ENCODE assay signal across 16 cellular contexts in the genomic region with DNA sequence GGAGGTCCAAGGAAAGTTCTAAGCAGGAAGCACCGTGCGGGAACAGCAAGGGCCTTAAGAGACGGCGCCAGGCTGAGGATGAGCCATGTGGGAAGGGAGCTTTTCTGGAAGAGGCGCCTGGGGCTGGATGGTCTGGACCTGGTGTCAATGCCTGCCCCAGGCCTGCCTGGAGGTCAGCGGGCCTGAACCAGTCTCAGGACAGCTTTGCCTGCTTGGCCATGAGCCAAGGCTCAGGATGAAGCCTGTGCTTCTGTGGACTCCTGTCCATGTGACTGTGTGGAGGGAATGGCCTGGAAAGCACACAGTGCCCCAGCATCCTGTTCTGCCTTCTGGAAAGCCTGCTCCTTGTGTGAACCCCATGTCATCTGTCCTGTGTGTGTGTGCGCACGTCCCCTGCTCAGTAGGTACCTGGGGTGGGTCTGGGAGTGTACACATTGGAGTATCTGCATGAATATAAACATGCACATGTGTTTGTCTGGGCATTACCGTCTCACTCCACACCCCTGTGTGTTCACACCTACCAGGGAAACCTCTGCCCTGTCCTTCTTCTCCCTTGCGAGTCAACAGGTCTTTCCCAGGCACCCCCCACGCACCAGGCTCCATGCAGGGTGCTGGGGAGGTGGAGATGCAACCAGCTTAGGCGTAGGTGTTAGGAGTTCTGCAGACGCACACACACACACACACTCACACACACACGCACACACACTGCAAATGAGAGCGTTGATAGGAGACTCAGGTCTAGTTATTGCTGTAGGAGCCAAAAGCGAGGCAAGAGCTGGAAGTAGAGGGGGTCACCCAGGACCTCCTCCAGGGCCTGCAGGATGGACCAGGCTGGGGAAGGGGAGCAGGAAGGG. TPM values are rescaled to one million over a fixed set of nuclear protein-coding genes. Genes with fewer than 3 reads are reported as not detected.
DNase-seq lines count a peak whose midpoint lies in the region; ATAC-seq and TF ChIP-seq lines count a peak whose summit lies in the region.
"Had no signal": no experiment of that assay in that cellular context is flagged by ENCODE, and none has a peak within 500 bp of the region (broad histone marks: within the 10 kb centered on the region; RNA-seq: fewer than 3 reads in every experiment).

No MANE protein-coding gene starts in this region.

- H3K79me2 ChIP-seq in neural progenitor cell (ENCODE audit: low read depth), result peaks cover 40% of the 10 kb centered on the region

- CTCF ChIA-PET in A673 (lab: Charles Lee) (no interaction called here), T-cell (lab: Charles Lee) (no interaction called here), GM10248 (lab: Yijun Ruan, JAX) (interaction anchor here (1.0 to 3.0 kb wide), 6 partner anchors 7 to 130 kb away, joined by 3 to 10 read pairs (median 4); no protein-coding TSS in a partner anchor)

- intact Hi-C loops in A673 (cut with micrococcal nuclease; ENCODE audit: unreplicated experiment) (no loop called here), left cardiac atrium (cut with DNase I) (no loop called here)

- H3K27me3 Mint-ChIP-seq in neural progenitor cell (ENCODE audit: insufficient read depth, low read depth), result peaks cover 2% of the 10 kb centered on the region
- peaks cover 5 to 29% of the 10 kb centered on the region in 2 donors for H3K27me3 Mint-ChIP-seq in T-cell

- H3K36me3 Mint-ChIP-seq in neural progenitor cell, result peaks cover 11% of the 10 kb centered on the region
- H3K36me3 Mint-ChIP-seq in T-cell, result no peaks in the 10 kb centered on the region

- no peaks in the 10 kb centered on the region for H3F3A ChIP-seq in neural progenitor cell (ENCODE audit: low read depth)

- H3K4me1 Mint-ChIP-seq in neural progenitor cell (peaks cover 27% of the 10 kb centered on the region), T-cell (no peaks in the 10 kb centered on the region)

- no peak overlapping the region for H3K4me2 ChIP-seq in neural progenitor cell
- H3K4me2 ChIP-seq: PC-9 had no signal

- H3K4me1 ChIP-seq in A673 (ENCODE audit: insufficient read depth, low read length, poor library complexity, severe bottlenecking) (peaks cover 30% of the 10 kb centered on the region), neural progenitor cell (no peaks in the 10 kb centered on the region)
- H3K4me1 ChIP-seq: HAP-1 had no signal

- no peaks in the 10 kb centered on the region for H3K9me3 Mint-ChIP-seq in neural progenitor cell
- H3K9me3 Mint-ChIP-seq in T-cell, result no peaks in the 10 kb centered on the region

- no TSS peak for BruUV-seq in A673 (replicated peaks; lab: Mats Ljungman, UMichigan)

- peaks cover 82% of the 10 kb centered on the region for H4K20me1 ChIP-seq in neural progenitor cell (ENCODE audit: low read depth)

- H3K4me3 ChIP-seq in A673 (ENCODE audit: low read depth, low read length, poor library complexity, severe bottlenecking) (no peak overlapping the region), neural progenitor cell (no peak overlapping the region)
- H3K4me3 ChIP-seq: HAP-1, PC-9, psoas muscle had no signal

- ATAC-seq in SK-N-SH treated with all-trans-retinoic acid at 6 μM for 48 hours, result peak; percentile 49
- peak; percentile 32 to 36 for ATAC-seq in left cardiac atrium
- ATAC-seq in T-cell (replicated peaks in 1 of 4), result no peak

- H3K9ac ChIP-seq in neural progenitor cell, result no peak overlapping the region

- H3K4me3 Mint-ChIP-seq in neural progenitor cell (no peak overlapping the region), T-cell (no peak overlapping the region)

- peak overlapping the region; percentile 80 for H3K27ac Mint-ChIP-seq in neural progenitor cell
- no peak overlapping the region for H3K27ac Mint-ChIP-seq in T-cell

- H3K27ac ChIP-seq in A673 (ENCODE audit: low read depth, low read length, poor library complexity, severe bottlenecking), result peak overlapping the region; percentile 25
- no peak overlapping the region for H3K27ac ChIP-seq in neural progenitor cell
- H3K27ac ChIP-seq: PC-9 had no signal

- POLR2A ChIA-PET in A673 (lab: Charles Lee; ENCODE audit: low non-redundant PET), result interaction anchor here (0.9 kb wide), 1 partner anchor 45 kb away, joined by 4 read pairs; no protein-coding TSS in a partner anchor
- POLR2A ChIA-PET in T-cell (lab: Charles Lee), result no interaction called here
- POLR2A ChIA-PET in GM10248 (lab: Yijun Ruan, JAX), result no interaction called here

- DNase-seq in A673 (ENCODE audit: low spot score) (no peak), left cardiac atrium (no peak), neural progenitor cell (ENCODE audit: low spot score) (no peak), T-cell (no peak), GM20000 (ENCODE audit: low spot score) (no peak), GM10248 (ENCODE audit: extremely low spot score) (no peak), GM19238 (ENCODE audit: insufficient read length, low spot score) (no peak)
- DNase-seq: activated effector memory CD4-positive, alpha-beta T cell treated with Interleukin-2 at 50 U/mL for 16 hours; effector memory CD4-positive, alpha-beta T cell; KBM-7; NCI-H1417 treated with DMSO at 0.1 percent for 48 hours; NCI-H510A treated with DMSO at 0.1 percent for 48 hours; PC-9 had no signal

- TF ChIP-seq CTCF in A673 (conservative IDR thresholded peaks at IDR 0.05; ENCODE audit: low read depth, low read length) (no peak), neural progenitor cell (IDR thresholded peaks at IDR 0.05) (no peak), GM20000 (IDR thresholded peaks at IDR 0.05; ENCODE audit: extremely low read depth, missing control alignments) (no peak), GM10248 (IDR thresholded peaks at IDR 0.05; ENCODE audit: control extremely low read depth, extremely low read depth, low read depth, missing control alignments) (no peak)

- H3K9me3 ChIP-seq in A673 (ENCODE audit: low read depth, low read length, poor library complexity, severe bottlenecking), result no peaks in the 10 kb centered on the region
- no peaks in the 10 kb centered on the region for H3K9me3 ChIP-seq in neural progenitor cell (ENCODE audit: low read depth)
- H3K9me3 ChIP-seq: HAP-1, psoas muscle had no signal

- H3K36me3 ChIP-seq in A673 (ENCODE audit: insufficient read depth, low read length, poor library complexity, severe bottlenecking) (peaks cover 14% of the 10 kb centered on the region), neural progenitor cell (no peaks in the 10 kb centered on the region)
- H3K36me3 ChIP-seq: HAP-1 had no signal

- H2AFZ ChIP-seq in neural progenitor cell (replicated peaks), result no peak overlapping the region
- H2AFZ ChIP-seq: PC-9 had no signal

- no peaks in the 10 kb centered on the region for H3K27me3 ChIP-seq in A673 (replicated peaks; ENCODE audit: insufficient read depth, low read depth, low read length, poor library complexity)
- H3K27me3 ChIP-seq in neural progenitor cell, result no peaks in the 10 kb centered on the region

TF ChIP-seq in SK-N-SH treated with all-trans-retinoic acid at 6 μM for 48 hours, 23 proteins besides CTCF, POLR2A, EP300 and RAD21:
- no peak for TF ChIP-seq CSRNP3 (CRISPR knock-in tag; IDR thresholded peaks at IDR 0.05)

RNA-seq across cellular contexts. Expression of gene DAB2IP, which starts 24.8 kb away (rescaled TPM):
- total RNA-seq in A673 (2021) (34.5 and 44.5 TPM in 2 replicates), left cardiac atrium (10 to 100 TPM; 41.6 to 58.3 TPM), neural progenitor cell (ENCODE audit: low replicate concordance) (24.3 and 41.7 TPM in 2 replicates), T-cell (under 1 TPM in 4 of 5 donors, not detected in 1; 0.22 to 0.53 (median 0.34) TPM)

Comparison
In these comparisons a context has a peak if more than half of its experiments do, and no peak if none do; other contexts are left out.
1. ATAC-seq: peak in SK-N-SH treated with all-trans-retinoic acid at 6 μM for 48 hours (single experiment) and left cardiac atrium (2 of 2); none in T-cell (0 of 4).
2. RNA of gene DAB2IP, which starts 24.8 kb away (total RNA-seq): 41.6 to 58.3 TPM in left cardiac atrium, 34.5 to 44.5 TPM in A673 and 24.3 to 41.7 TPM in neural progenitor cell; 0.22 to 0.53 TPM in T-cell; every median in the first group is over 10 times any median in the second.